1 cellular context compared by ENCODE assay signal in the genomic region with DNA sequence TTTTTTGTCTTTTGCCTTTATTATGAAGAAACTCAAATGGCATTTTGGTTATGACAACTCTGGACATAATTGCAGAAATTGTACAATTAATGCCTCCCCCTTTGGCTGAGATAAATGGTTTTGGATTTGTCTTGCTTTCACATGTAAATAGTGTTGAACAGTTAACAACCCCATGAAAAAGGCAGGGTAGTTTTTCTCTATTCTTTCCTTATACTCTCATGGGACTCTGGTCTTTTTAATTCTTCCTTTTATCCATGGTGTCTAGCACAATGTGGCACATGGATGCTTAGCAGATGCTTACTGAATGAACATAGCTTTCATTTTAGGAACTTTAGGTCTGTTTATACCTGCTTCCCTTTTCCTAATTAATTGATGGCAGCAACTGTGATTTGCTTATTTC.
TF ChIP-seq lines count a peak whose summit lies in the region.

No MANE protein-coding gene starts in this region.

TF ChIP-seq in HepG2, 621 proteins besides CTCF, POLR2A, EP300 and RAD21 (continued from another document):
- TF ChIP-seq ZBTB4 (CRISPR knock-in tag; IDR thresholded peaks at IDR 0.05; ENCODE audit: borderline replicate concordance) (no peak), SMARCE1 (IDR thresholded peaks at IDR 0.05; ENCODE audit: borderline replicate concordance) (no peak), FOXO4 (CRISPR knock-in tag; conservative IDR thresholded peaks at IDR 0.05) (no peak), ZSCAN22 (CRISPR knock-in tag; IDR thresholded peaks at IDR 0.05) (no peak), GZF1 (CRISPR knock-in tag; IDR thresholded peaks at IDR 0.05) (no peak), AKAP8 (CRISPR knock-in tag; IDR thresholded peaks at IDR 0.05) (no peak), ZBTB20 (CRISPR knock-in tag; IDR thresholded peaks at IDR 0.05; ENCODE audit: borderline replicate concordance, low read depth) (no peak), ZNF326 (CRISPR knock-in tag; IDR thresholded peaks at IDR 0.05; ENCODE audit: borderline replicate concordance) (no peak), RBAK (CRISPR knock-in tag; IDR thresholded peaks at IDR 0.05) (no peak), ZMYM4 (CRISPR knock-in tag; IDR thresholded peaks at IDR 0.05) (no peak), SRY (CRISPR knock-in tag; IDR thresholded peaks at IDR 0.05) (no peak), ZNF329 (CRISPR knock-in tag; IDR thresholded peaks at IDR 0.05; ENCODE audit: low read depth) (no peak), YY1 (IDR thresholded peaks at IDR 0.05; ENCODE audit: insufficient read depth, insufficient replicate concordance, low read depth, low read length) (no peak), KLF6 (CRISPR knock-in tag; IDR thresholded peaks at IDR 0.05) (no peak), THRA (CRISPR knock-in tag; IDR thresholded peaks at IDR 0.05; ENCODE audit: borderline replicate concordance) (0 out of 2 replicates have a peak, but pooled peaks have one; percentile 22), KAT7 (CRISPR knock-in tag; IDR thresholded peaks at IDR 0.05; ENCODE audit: borderline replicate concordance) (no peak), CREB1 (IDR thresholded peaks at IDR 0.05) (no peak), CREB1 (CRISPR knock-in tag; IDR thresholded peaks at IDR 0.05) (0 out of 2 replicates have a peak, but pooled peaks have one; percentile 4)
- TF ChIP-seq, protein P1, sequence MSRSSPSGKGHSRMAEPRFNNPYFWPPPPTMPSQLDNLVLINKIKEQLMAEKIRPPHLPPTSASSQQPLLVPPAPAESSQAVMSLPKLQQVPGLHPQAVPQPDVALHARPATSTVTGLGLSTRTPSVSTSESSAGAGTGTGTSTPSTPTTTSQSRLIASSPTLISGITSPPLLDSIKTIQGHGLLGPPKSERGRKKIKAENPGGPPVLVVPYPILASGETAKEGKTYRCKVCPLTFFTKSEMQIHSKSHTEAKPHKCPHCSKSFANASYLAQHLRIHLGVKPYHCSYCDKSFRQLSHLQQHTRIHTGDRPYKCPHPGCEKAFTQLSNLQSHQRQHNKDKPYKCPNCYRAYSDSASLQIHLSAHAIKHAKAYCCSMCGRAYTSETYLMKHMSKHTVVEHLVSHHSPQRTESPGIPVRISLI (CRISPR knock-in tag; IDR thresholded peaks at IDR 0.05; ENCODE audit: borderline replicate concordance), result no peak
- TF ChIP-seq, protein P2, sequence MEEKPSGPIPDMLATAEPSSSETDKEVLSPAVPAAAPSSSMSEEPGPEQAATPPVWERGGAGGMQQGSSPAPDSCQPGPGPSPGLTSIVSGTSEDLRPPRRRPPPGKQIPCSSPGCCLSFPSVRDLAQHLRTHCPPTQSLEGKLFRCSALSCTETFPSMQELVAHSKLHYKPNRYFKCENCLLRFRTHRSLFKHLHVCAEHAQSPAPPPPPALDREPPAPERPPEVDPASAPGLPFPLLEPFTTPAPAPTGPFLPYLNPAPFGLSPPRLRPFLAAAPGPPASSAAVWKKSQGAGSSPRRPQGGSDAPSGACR (CRISPR knock-in tag; IDR thresholded peaks at IDR 0.05), result peak; percentile 8; the same call in 1 of the 2 replicates
- TF ChIP-seq, protein P3, sequence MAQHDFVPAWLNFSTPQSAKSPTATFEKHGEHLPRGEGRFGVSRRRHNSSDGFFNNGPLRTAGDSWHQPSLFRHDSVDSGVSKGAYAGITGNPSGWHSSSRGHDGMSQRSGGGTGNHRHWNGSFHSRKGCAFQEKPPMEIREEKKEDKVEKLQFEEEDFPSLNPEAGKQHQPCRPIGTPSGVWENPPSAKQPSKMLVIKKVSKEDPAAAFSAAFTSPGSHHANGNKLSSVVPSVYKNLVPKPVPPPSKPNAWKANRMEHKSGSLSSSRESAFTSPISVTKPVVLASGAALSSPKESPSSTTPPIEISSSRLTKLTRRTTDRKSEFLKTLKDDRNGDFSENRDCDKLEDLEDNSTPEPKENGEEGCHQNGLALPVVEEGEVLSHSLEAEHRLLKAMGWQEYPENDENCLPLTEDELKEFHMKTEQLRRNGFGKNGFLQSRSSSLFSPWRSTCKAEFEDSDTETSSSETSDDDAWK (CRISPR knock-in tag; IDR thresholded peaks at IDR 0.05), result no peak
